Comparison of ENCODE assay signal across 8 cellular contexts in the genomic region with DNA sequence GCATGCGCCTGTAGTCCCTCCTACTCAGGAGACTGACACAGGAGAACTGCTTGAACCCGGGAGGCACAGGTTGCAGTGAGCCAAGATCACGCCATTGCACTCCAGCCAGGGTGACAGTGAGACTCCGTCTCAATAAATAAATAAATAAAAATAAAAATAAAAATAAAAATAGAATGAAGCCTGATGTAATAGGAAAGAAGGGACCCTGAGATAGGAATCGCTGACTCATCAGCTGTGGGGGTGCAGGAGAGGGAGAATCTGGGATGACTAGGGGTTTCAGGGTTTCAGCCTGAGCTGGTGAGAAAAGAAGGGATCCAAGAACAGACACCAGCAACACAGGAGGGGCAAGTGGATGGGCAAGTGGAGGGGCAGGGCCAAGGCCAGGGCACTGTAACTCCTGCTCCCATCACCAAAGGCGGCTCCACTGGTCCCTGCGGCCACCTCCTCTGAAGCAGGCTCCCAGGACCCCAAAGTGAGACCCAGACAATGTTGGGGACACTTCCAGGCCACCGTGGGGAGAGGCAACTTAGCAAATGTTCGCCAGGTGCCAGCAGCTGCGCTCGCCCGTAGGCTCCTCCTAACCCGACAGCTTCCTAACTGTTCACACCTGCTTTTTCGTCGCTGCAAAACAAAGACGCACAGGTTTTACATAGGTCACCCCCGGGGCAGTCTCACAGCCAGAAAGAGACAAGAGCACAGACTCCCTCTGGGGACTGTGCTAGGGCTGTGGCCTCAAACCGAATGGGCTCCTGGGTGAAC. TPM values are rescaled to one million over a fixed set of nuclear protein-coding genes. Genes with fewer than 3 reads are reported as not detected.
DNase-seq lines count a peak whose midpoint lies in the region; ATAC-seq and TF ChIP-seq lines count a peak whose summit lies in the region.

No MANE protein-coding gene starts in this region.

- POLR2A ChIA-PET in naive thymus-derived CD4-positive, alpha-beta T cell (lab: Charles Lee) = interaction anchor here (0.6 to 5.0 kb wide), 6 partner anchors 8 to 262 kb away, joined by 3 to 56 read pairs (median 4); partner anchors contain the start of genes BABAM1 and USE1

- no peaks in the 10 kb centered on the region for H3K9me3 ChIP-seq in naive thymus-derived CD4-positive, alpha-beta T cell (ENCODE audit: control insufficient read depth in 2 of 3, low read length in 3 of 3)

- no peaks in the 10 kb centered on the region for H3K27me3 ChIP-seq in naive thymus-derived CD4-positive, alpha-beta T cell (ENCODE audit: control insufficient read depth in 2 of 2, insufficient read depth in 2 of 2, low read length in 2 of 2)

- peaks cover 0 to 26% (median 0%) of the 10 kb centered on the region in 3 experiments for H3K36me3 ChIP-seq in naive thymus-derived CD4-positive, alpha-beta T cell (ENCODE audit: control insufficient read depth in 2 of 3, insufficient read depth in 3 of 3, low read length in 3 of 3)

- H3K4me3 Mint-ChIP-seq in naive thymus-derived CD4-positive, alpha-beta T cell = peak overlapping the region; percentile 95 to 100 (median 98)

- H3K27ac ChIP-seq in naive thymus-derived CD4-positive, alpha-beta T cell (ENCODE audit: low read depth, low read length) = peak overlapping the region; percentile 83

- H3K4me1 Mint-ChIP-seq in naive thymus-derived CD4-positive, alpha-beta T cell = peaks cover 36 to 55% (median 47%) of the 10 kb centered on the region in 7 donors

- DNase-seq in NCI-H2107 (lab: John Stamatoyannopoulos, UW) (peak; percentile 36), NCI-H2107 treated with DMSO at 0.1 percent for 48 hours (lab: John Stamatoyannopoulos, UW; ENCODE audit: unreplicated experiment) (no peak), NCI-H2171 (lab: John Stamatoyannopoulos, UW) (peak; percentile 10), cardiac fibroblast (ENCODE audit: low read depth in 2 of 2) (no peak), occipital lobe (lab: John Stamatoyannopoulos, UW) (no peak)
- no peak for DNase-seq in naive thymus-derived CD4-positive, alpha-beta T cell

- H3K27ac Mint-ChIP-seq in naive thymus-derived CD4-positive, alpha-beta T cell = peak overlapping the region; percentile 86 to 98 (median 96)

- CTCF ChIA-PET in naive thymus-derived CD4-positive, alpha-beta T cell (lab: Charles Lee) = interaction anchor here (0.7 kb wide), 1 partner anchor 221 kb away, joined by 3 read pairs; no protein-coding TSS in a partner anchor

- intact Hi-C loops in naive thymus-derived CD4-positive, alpha-beta T cell (cut with micrococcal nuclease) = loop anchor here in 1 of 2 donors (2.0 to 10.0 kb wide), 6 partner anchors 111 to 801 kb away; partner anchors contain the start of genes EPS15L1 and SLC5A5

- H3K4me1 ChIP-seq in naive thymus-derived CD4-positive, alpha-beta T cell (ENCODE audit: control insufficient read depth in 2 of 2, insufficient read depth in 2 of 2, low read length in 2 of 2) = peaks cover 17 to 24% of the 10 kb centered on the region in 2 donors

- H3K27me3 Mint-ChIP-seq in naive thymus-derived CD4-positive, alpha-beta T cell = no peaks in the 10 kb centered on the region

- ATAC-seq in naive thymus-derived CD4-positive, alpha-beta T cell = no peak
- ATAC-seq in HG03159 (IDR thresholded peaks at IDR 0.05; ENCODE audit: unreplicated experiment) = no peak
- ATAC-seq in HG02870 (IDR thresholded peaks at IDR 0.05; ENCODE audit: unreplicated experiment) = no peak

- peaks cover 0 to 14% (median 5%) of the 10 kb centered on the region in 5 donors for H3K36me3 Mint-ChIP-seq in naive thymus-derived CD4-positive, alpha-beta T cell

- peak overlapping the region; percentile 73 to 88 for H3K4me3 ChIP-seq in cardiac fibroblast (replicated peaks in 1 of 2; ENCODE audit: low read depth in 2 of 2, low read length in 2 of 2)
- H3K4me3 ChIP-seq in naive thymus-derived CD4-positive, alpha-beta T cell (ENCODE audit: low read length) = peak overlapping the region; percentile 94

- no peak for TF ChIP-seq CTCF in cardiac fibroblast (IDR thresholded peaks at IDR 0.05; ENCODE audit: low read depth, low read length)

- peaks cover 0 to 2% (median 0%) of the 10 kb centered on the region in 11 donors for H3K9me3 Mint-ChIP-seq in naive thymus-derived CD4-positive, alpha-beta T cell

RNA-seq across cellular contexts. Expression of gene HAUS8, which starts 1.2 kb away (rescaled TPM):
- total RNA-seq in naive thymus-derived CD4-positive, alpha-beta T cell = 10 to 100 TPM; 16.7 to 31.5 (median 19.3) TPM
- polyA plus RNA-seq in naive thymus-derived CD4-positive, alpha-beta T cell = 10 to 100 TPM in 1 of 2 donors, 1 to 10 TPM in 1; 9.4 to 11.5 TPM
- total RNA-seq in occipital lobe = 1.9 TPM

RNA-seq across cellular contexts. Expression of gene MYO9B, which starts 1.5 kb away (rescaled TPM):
- 100 to 1,000 TPM; 154 to 297 (median 205) TPM for total RNA-seq in naive thymus-derived CD4-positive, alpha-beta T cell
- polyA plus RNA-seq in naive thymus-derived CD4-positive, alpha-beta T cell = 10 to 100 TPM in 1 of 2 donors, 1 to 10 TPM in 1; 5.6 to 26.2 TPM
- 24.0 TPM for total RNA-seq in occipital lobe

RNA-seq across cellular contexts. Expression of gene CPAMD8, which starts 47.4 kb away (rescaled TPM):
- 1 to 10 TPM in 4 of 5 experiments, under 1 TPM in 1; 0.44 to 6.6 (median 3.2) TPM for total RNA-seq in naive thymus-derived CD4-positive, alpha-beta T cell
- polyA plus RNA-seq in naive thymus-derived CD4-positive, alpha-beta T cell = under 1 TPM; 0.18 to 0.66 TPM
- 7.8 TPM for total RNA-seq in occipital lobe

Comparison
In these comparisons a context has a peak if more than half of its experiments do, and no peak if none do; other contexts are left out.
1. DNase-seq: peak in NCI-H2107 (single experiment) and NCI-H2171 (single experiment); none in NCI-H2107 treated with DMSO at 0.1 percent for 48 hours (single experiment), cardiac fibroblast (0 of 2), naive thymus-derived CD4-positive, alpha-beta T cell (0 of 9) and occipital lobe (single experiment).